In genomic region chr6:169994734-169995133, GRCh38 we compare ENCODE assay signal across 16 cellular contexts.
DNase-seq lines count a peak whose midpoint lies in the region; ATAC-seq and TF ChIP-seq lines count a peak whose summit lies in the region.
"Had no signal": no experiment of that assay in that cellular context is flagged by ENCODE, and none has a peak within 500 bp of the region (broad histone marks: within the 10 kb centered on the region; RNA-seq: fewer than 3 reads in every experiment).

No MANE protein-coding gene starts in this region.

- no peak overlapping the region for H3K4me2 ChIP-seq in H9 (ENCODE audit: insufficient read depth, insufficient read length, low read length)
- no peak overlapping the region for H3K4me2 ChIP-seq in neural progenitor cell

- no peak for ATAC-seq in GM21423 (IDR thresholded peaks at IDR 0.05; ENCODE audit: unreplicated experiment)
- ATAC-seq in HG02884 (IDR thresholded peaks at IDR 0.05; ENCODE audit: unreplicated experiment), result no peak
- ATAC-seq in HG02970 (IDR thresholded peaks at IDR 0.05; ENCODE audit: low FRiP score, unreplicated experiment), result no peak
- ATAC-seq: K562 had no signal

- no peaks in the 10 kb centered on the region for H3K23me2 ChIP-seq in H9 (ENCODE audit: insufficient read length, low read depth, low read length, poor library complexity, severe bottlenecking)

- no peak overlapping the region for H3T11ph ChIP-seq in H9 (ENCODE audit: low read length)

- peaks cover 0 to 8% of the 10 kb centered on the region in 2 experiments; a peak in 4 of 5 replicates for H3K9me3 Mint-ChIP-seq in H9
- peaks cover 4% of the 10 kb centered on the region for H3K9me3 Mint-ChIP-seq in endodermal cell
- peaks cover 1% of the 10 kb centered on the region for H3K9me3 Mint-ChIP-seq in neural progenitor cell
- H3K9me3 Mint-ChIP-seq: CD4-positive, CD25-positive, alpha-beta regulatory T cell had no signal

- H4K8ac ChIP-seq in H9 (replicated peaks; ENCODE audit: insufficient read length, low read depth, low read length), result no peak overlapping the region

- H3K27ac ChIP-seq in H9 (ENCODE audit: insufficient read length, low read depth, low read length) (no peak overlapping the region), endodermal cell (ENCODE audit: low read depth, low read length) (no peak overlapping the region), neural progenitor cell (no peak overlapping the region)

- H3K14ac ChIP-seq in H9 (ENCODE audit: insufficient read depth, low read length), result 0 out of 2 replicates have a peak overlapping the region, but pooled peaks have one; percentile 17

- no peak overlapping the region for H3K18ac ChIP-seq in H9 (ENCODE audit: insufficient read length, low read depth, low read length)

- H3K36me3 Mint-ChIP-seq in H9 (ENCODE audit: insufficient read depth in 1 of 3, low read depth in 3 of 3) (peaks cover 0 to 2% (median 0%) of the 10 kb centered on the region in 3 experiments; a peak in 2 of 7 replicates), endodermal cell (ENCODE audit: low read depth) (no peaks in the 10 kb centered on the region), neural progenitor cell (no peaks in the 10 kb centered on the region)
- H3K36me3 Mint-ChIP-seq: CD4-positive, CD25-positive, alpha-beta regulatory T cell had no signal

- no peak overlapping the region for H4K91ac ChIP-seq in H9 (ENCODE audit: insufficient read length, low read depth, low read length)

- no peak overlapping the region for H2BK20ac ChIP-seq in H9 (ENCODE audit: low read depth, low read length, poor library complexity, severe bottlenecking)

- no peaks in the 10 kb centered on the region for H3K79me1 ChIP-seq in H9 (ENCODE audit: insufficient read depth, low read depth, low read length, poor library complexity, severe bottlenecking)

- H3K27ac Mint-ChIP-seq in H9 (no peak overlapping the region), endodermal cell (no peak overlapping the region), neural progenitor cell (peak overlapping the region; percentile 39)

- H3K9me3 ChIP-seq in H9 (ENCODE audit: control insufficient read depth, low read depth, low read length) (no peaks in the 10 kb centered on the region), endodermal cell (ENCODE audit: control insufficient read depth, low read length) (no peaks in the 10 kb centered on the region), neural progenitor cell (ENCODE audit: low read depth) (no peaks in the 10 kb centered on the region)
- H3K9me3 ChIP-seq: BE2C, Caco-2, HAP-1 had no signal

- no peak overlapping the region for H3K9ac ChIP-seq in H9 (ENCODE audit: extremely low read depth, insufficient read length, low read length)
- H3K9ac ChIP-seq in endodermal cell (ENCODE audit: extremely low read depth, low read length, poor library complexity, severe bottlenecking), result no peak overlapping the region
- no peak overlapping the region for H3K9ac ChIP-seq in neural progenitor cell

- H3K23ac ChIP-seq in H9 (ENCODE audit: insufficient read length, low read depth, low read length), result no peak overlapping the region

- no peak overlapping the region for H3K4ac ChIP-seq in H9 (ENCODE audit: low read depth, low read length)

- H3K4me1 ChIP-seq in H9 (ENCODE audit: insufficient read depth, low read length) (no peaks in the 10 kb centered on the region; the same call in 1 of the 2 replicates), endodermal cell (ENCODE audit: control insufficient read depth, insufficient read depth, low read length) (no peaks in the 10 kb centered on the region), neural progenitor cell (peaks cover 3% of the 10 kb centered on the region)
- H3K4me1 ChIP-seq: BE2C, Caco-2, HAP-1 had no signal

- H2BK120ac ChIP-seq in H9 (ENCODE audit: low read depth, low read length, poor library complexity, severe bottlenecking), result no peak overlapping the region

- H3K36me3 ChIP-seq in endodermal cell (ENCODE audit: control insufficient read depth, insufficient read depth, low read length) (no peaks in the 10 kb centered on the region), neural progenitor cell (no peaks in the 10 kb centered on the region)
- H3K36me3 ChIP-seq: BE2C, HAP-1 had no signal

- H3K4me1 Mint-ChIP-seq in H9, result peaks cover 9 to 12% of the 10 kb centered on the region in 2 experiments
- no peaks in the 10 kb centered on the region for H3K4me1 Mint-ChIP-seq in endodermal cell
- H3K4me1 Mint-ChIP-seq in neural progenitor cell, result peaks cover 21% of the 10 kb centered on the region

- H2AFZ ChIP-seq in H9 (ENCODE audit: low read length) (no peak overlapping the region), neural progenitor cell (replicated peaks) (no peak overlapping the region)

- WGBS in H9 (ENCODE audit: extremely low coverage, insufficient read length, low lambda C conversion rate), result no CpG with 5 or more reads among the region's 8 CpGs
- WGBS in endodermal cell (ENCODE audit: insufficient coverage in 1 of 2, insufficient read length in 1 of 2), 2 experiments, result 82% methylated on average over 5 to 8 of the region's 8 CpGs

- no peak overlapping the region for H2BK5ac ChIP-seq in H9 (ENCODE audit: insufficient read length, low read length)

- H4K20me1 ChIP-seq in H9 (ENCODE audit: control insufficient read depth, insufficient read depth, insufficient read length) (no peaks in the 10 kb centered on the region), neural progenitor cell (ENCODE audit: low read depth) (no peaks in the 10 kb centered on the region)

- H3F3A ChIP-seq in neural progenitor cell (ENCODE audit: low read depth), result no peaks in the 10 kb centered on the region

- TF ChIP-seq CTCF in H9 (conservative IDR thresholded peaks at IDR 0.05) (no peak), endodermal cell (conservative IDR thresholded peaks at IDR 0.05) (no peak), neural progenitor cell (IDR thresholded peaks at IDR 0.05) (no peak)

- H3K56ac ChIP-seq in H9 (ENCODE audit: insufficient read length, low read depth, low read length), result no peak overlapping the region

- H3K4me3 ChIP-seq in endodermal cell (ENCODE audit: low read length), result no peak overlapping the region
- no peak overlapping the region for H3K4me3 ChIP-seq in neural progenitor cell
- H3K4me3 ChIP-seq: HAP-1, K562 had no signal

- no peak overlapping the region for H2BK12ac ChIP-seq in H9 (ENCODE audit: insufficient read length, low read depth, low read length)

- H2AK5ac ChIP-seq in H9 (ENCODE audit: insufficient read length, low read length), result no peak overlapping the region

- H3K79me2 ChIP-seq in H9 (ENCODE audit: insufficient read depth, low read length) (no peaks in the 10 kb centered on the region), neural progenitor cell (ENCODE audit: low read depth) (no peaks in the 10 kb centered on the region)

- H2BK15ac ChIP-seq in H9 (ENCODE audit: low read depth, low read length), result no peak overlapping the region

- peak; percentile 4 for DNase-seq in H9
- DNase-seq in endodermal cell, result peak; percentile 27
- no peak for DNase-seq in neural progenitor cell (ENCODE audit: low spot score)
- peak; percentile 1 for DNase-seq in ureter (ENCODE audit: low spot score)
- DNase-seq: ACHN; BE2C; C1 segment of cervical spinal cord; Caco-2; CD4-positive, CD25-positive, alpha-beta regulatory T cell; GOT3; IMR-90 had no signal

- peaks cover 7% of the 10 kb centered on the region for H3K27me3 Mint-ChIP-seq in H9 (ENCODE audit: low read depth)
- no peaks in the 10 kb centered on the region for H3K27me3 Mint-ChIP-seq in endodermal cell (ENCODE audit: insufficient read depth)
- H3K27me3 Mint-ChIP-seq in neural progenitor cell (ENCODE audit: insufficient read depth, low read depth), result peaks cover 3% of the 10 kb centered on the region
- H3K27me3 Mint-ChIP-seq: CD4-positive, CD25-positive, alpha-beta regulatory T cell had no signal

- no peak overlapping the region for H4K5ac ChIP-seq in H9 (ENCODE audit: insufficient read length, low read depth, low read length)

- H3K4me3 Mint-ChIP-seq in H9, result no peak overlapping the region
- no peak overlapping the region for H3K4me3 Mint-ChIP-seq in endodermal cell
- H3K4me3 Mint-ChIP-seq in neural progenitor cell, result no peak overlapping the region
- H3K4me3 Mint-ChIP-seq: CD4-positive, CD25-positive, alpha-beta regulatory T cell had no signal

- H3K27me3 ChIP-seq in H9 (ENCODE audit: insufficient read depth, low read length), result no peaks in the 10 kb centered on the region
- no peaks in the 10 kb centered on the region for H3K27me3 ChIP-seq in endodermal cell (ENCODE audit: control insufficient read depth, insufficient read depth, low read length, poor library complexity, severe bottlenecking)
- no peaks in the 10 kb centered on the region for H3K27me3 ChIP-seq in neural progenitor cell
- H3K27me3 ChIP-seq: BE2C had no signal
